In the genomic region with DNA sequence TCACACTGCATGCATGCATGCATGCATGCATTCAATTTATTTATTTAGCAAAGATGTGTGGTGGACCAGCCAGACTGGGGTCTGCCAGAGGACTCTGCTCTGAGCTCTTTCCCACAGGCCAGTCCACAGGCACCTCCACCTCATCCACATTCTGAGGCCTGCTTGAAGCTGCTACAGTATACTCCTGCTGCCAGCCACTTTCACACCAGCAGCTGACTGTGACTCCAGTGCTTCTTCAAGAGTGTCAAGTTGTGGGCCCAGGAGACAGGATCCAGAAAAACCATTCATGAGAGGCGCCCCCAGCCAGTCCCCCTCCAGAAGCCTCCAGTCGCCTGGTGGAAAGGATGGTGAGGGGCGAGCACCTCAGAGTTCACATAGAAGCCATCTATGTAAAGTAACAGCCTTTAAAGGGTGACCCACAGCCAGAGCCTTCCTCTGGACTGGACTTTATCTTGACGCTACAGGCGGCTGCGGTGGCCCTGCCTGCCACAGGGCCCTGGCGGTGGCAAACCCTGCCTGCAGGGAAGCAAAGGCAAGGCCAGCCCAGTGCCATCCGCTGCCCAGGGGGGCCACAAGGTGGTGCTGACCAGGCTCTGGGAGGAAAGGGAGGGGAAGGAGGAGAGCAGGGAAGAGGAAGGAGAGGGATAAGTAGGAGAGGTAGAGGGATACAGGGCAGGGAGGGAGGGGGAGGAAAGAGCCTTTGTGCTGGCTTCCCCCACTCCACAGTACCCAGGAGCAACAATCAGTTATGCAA, we compare ENCODE assay signal across 14 cellular contexts. TPM values are rescaled to one million over a fixed set of nuclear protein-coding genes. Genes with fewer than 3 reads are reported as not detected.
DNase-seq lines count a peak whose midpoint lies in the region; ATAC-seq, FAIRE-seq and TF ChIP-seq lines count a peak whose summit lies in the region.
"Had no signal": no experiment of that assay in that cellular context is flagged by ENCODE, and none has a peak within 500 bp of the region (broad histone marks: within the 10 kb centered on the region; RNA-seq: fewer than 3 reads in every experiment).

No MANE protein-coding gene starts in this region.

- POLR2A ChIA-PET in K562 (lab: Yijun Ruan, JAX): interaction anchor here (0.6 to 1.7 kb wide), 4 partner anchors 10 to 431 kb away, joined by 3 to 7 read pairs (median 4); no protein-coding TSS in a partner anchor
- POLR2A ChIA-PET in PC-9 (lab: Charles Lee; ENCODE audit: unreplicated experiment): no interaction called here

- H3K9ac ChIP-seq in K562 (ENCODE audit: insufficient read depth in 1 of 2, low read depth in 2 of 2, low read length in 2 of 2): peak overlapping the region; percentile 72 to 86; a peak in 3 of 4 replicates

- peak overlapping the region; percentile 91 for H3K27ac ChIP-seq in K562 (ENCODE audit: extremely low read depth, low read depth, low read length)
- H3K27ac ChIP-seq in PC-9: no peak overlapping the region
- no peak overlapping the region for H3K27ac ChIP-seq in uterus
- H3K27ac ChIP-seq: transverse colon had no signal

- TF ChIP-seq POLR2A in K562 (conservative IDR thresholded peaks at IDR 0.05) (no peak), uterus (IDR thresholded peaks at IDR 0.05) (no peak)

- H3K9me3 ChIP-seq in K562 (replicated peaks; ENCODE audit: control insufficient read depth, insufficient read depth, low read depth, low read length): no peaks in the 10 kb centered on the region
- no peaks in the 10 kb centered on the region for H3K9me3 ChIP-seq in PC-9 (ENCODE audit: insufficient read depth, low read depth)
- no peaks in the 10 kb centered on the region for H3K9me3 ChIP-seq in uterus
- H3K9me3 ChIP-seq: transverse colon had no signal

- no peak overlapping the region for H3K4me3 ChIP-seq in K562
- H3K4me3 ChIP-seq in PC-9: no peak overlapping the region
- no peak overlapping the region for H3K4me3 ChIP-seq in uterus
- H3K4me3 ChIP-seq: transverse colon had no signal

- TF ChIP-seq CTCF in K562 (IDR thresholded peaks at IDR 0.05 in 2 of 3, conservative IDR thresholded peaks at IDR 0.05 in 1 of 3; ENCODE audit: insufficient read depth in 2 of 3, low read depth in 1 of 3, low read length in 3 of 3) (peak; percentile 30 to 45 (median 37); a peak in 4 of 6 replicates), PC-9 (conservative IDR thresholded peaks at IDR 0.05) (no peak), uterus (IDR thresholded peaks at IDR 0.05) (no peak)

- peak; percentile 13; the same call in 1 of the 2 replicates for TF ChIP-seq EP300 in K562 (IDR thresholded peaks at IDR 0.05; ENCODE audit: low read length)

- BruUV-seq in K562 (replicated peaks; lab: Mats Ljungman, UMichigan) (no TSS peak), PC-9 (replicated peaks; lab: Mats Ljungman, UMichigan) (no TSS peak)

- H3F3A ChIP-seq in PC-9 (ENCODE audit: insufficient read depth, low read depth): no peaks in the 10 kb centered on the region

- no peak for DNase-seq in Right ventricle myocardium inferior (ENCODE audit: missing footprints)
- DNase-seq in cardiac septum (ENCODE audit: low spot score): no peak
- peak; percentile 62 to 85 (median 74) for DNase-seq in K562 (ENCODE audit: extremely low read depth in 1 of 4, low spot score in 3 of 4)
- no peak for DNase-seq in left lobe of liver (ENCODE audit: low spot score)
- no peak for DNase-seq in PC-9
- DNase-seq in posterior vena cava (ENCODE audit: low spot score): no peak
- DNase-seq in NCI-H510A (lab: John Stamatoyannopoulos, UW): no peak
- no peak for DNase-seq in uterus
- DNase-seq: activated CD4-positive, alpha-beta T cell treated with anti-CD3 and anti-CD28 coated beads for 1 hour; DMS53; hippocampal formation; SIG-M5; transverse colon had no signal

- H3K27me3 ChIP-seq in K562 (ENCODE audit: control insufficient read depth in 2 of 2, insufficient read depth in 2 of 2, low read length in 2 of 2) (no peaks in the 10 kb centered on the region), PC-9 (ENCODE audit: insufficient read depth, low read depth) (no peaks in the 10 kb centered on the region), uterus (no peaks in the 10 kb centered on the region)
- H3K27me3 ChIP-seq: transverse colon had no signal

- peaks cover 4% of the 10 kb centered on the region for H3K9me1 ChIP-seq in K562 (ENCODE audit: control insufficient read depth, insufficient read depth, low read length)

- FAIRE-seq in K562 (lab: Jason Lieb, UNC): peak; percentile 65
- FAIRE-seq: H54 had no signal

- H3K79me2 ChIP-seq in K562 (ENCODE audit: control insufficient read depth, insufficient read depth, low read length): peaks cover 98% of the 10 kb centered on the region
- H3K79me2 ChIP-seq in PC-9 (ENCODE audit: low read depth): no peaks in the 10 kb centered on the region

- WGBS in K562 (ENCODE audit: insufficient coverage, low coverage, missing lambda C conversion rate): 2% methylated on average over 8 of the region's 8 CpGs

- peaks cover 53 to 73% of the 10 kb centered on the region in 2 experiments for H3K4me1 ChIP-seq in K562 (replicated peaks in 1 of 2; ENCODE audit: control insufficient read depth in 2 of 2, insufficient read depth in 2 of 2, low read length in 2 of 2)
- H3K4me1 ChIP-seq in PC-9 (replicated peaks; ENCODE audit: insufficient read depth): peaks cover 10% of the 10 kb centered on the region
- peaks cover 12 to 13% of the 10 kb centered on the region in 2 donors for H3K4me1 ChIP-seq in uterus

- intact Hi-C loops in Right ventricle myocardium inferior (cut with DNase I): loop anchor here (2.0 kb wide), 1 partner anchor 17 kb away; no protein-coding TSS in a partner anchor
- intact Hi-C loops in cardiac septum (cut with DNase I): no loop called here
- intact Hi-C loops in K562 (cut with micrococcal nuclease): no loop called here
- intact Hi-C loops in PC-9 (cut with micrococcal nuclease; ENCODE audit: unreplicated experiment): no loop called here
- intact Hi-C loops in posterior vena cava (cut with DNase I): no loop called here
- intact Hi-C loops in uterus (cut with DNase I; ENCODE audit: low total_unique reads): no loop called here

- H2AFZ ChIP-seq in K562 (ENCODE audit: low read depth, low read length) (no peak overlapping the region), PC-9 (no peak overlapping the region)

- in situ Hi-C loops in K562 (cut with MboI): no loop called here

- ATAC-seq in Right ventricle myocardium inferior: peak; percentile 38
- ATAC-seq in K562: peak; percentile 74
- peak; percentile 18 for ATAC-seq in left lobe of liver

- no peaks in the 10 kb centered on the region for H3K9me2 ChIP-seq in PC-9 (ENCODE audit: insufficient read depth)

- H3K36me3 ChIP-seq in K562 (ENCODE audit: control insufficient read depth, insufficient read depth, low read length) (peaks cover 51% of the 10 kb centered on the region; the same call in 2 of the 3 replicates), PC-9 (ENCODE audit: low read depth) (no peaks in the 10 kb centered on the region), uterus (no peaks in the 10 kb centered on the region)

- CTCF ChIA-PET in K562 (lab: Yijun Ruan, JAX; ENCODE audit: low intra/inter-chr PET ratio) (no interaction called here), PC-9 (lab: Charles Lee) (no interaction called here)

- H4K20me1 ChIP-seq in K562 (replicated peaks; ENCODE audit: control insufficient read depth, insufficient read depth, low read length) (peaks cover 36% of the 10 kb centered on the region), PC-9 (ENCODE audit: insufficient read depth) (no peaks in the 10 kb centered on the region)

- H3K4me2 ChIP-seq in K562 (ENCODE audit: insufficient read depth, low read length) (peak overlapping the region; percentile 81), PC-9 (no peak overlapping the region)

- peak in 1 of 2 experiments; percentile 41; a peak in 3 of 4 replicates for TF ChIP-seq RAD21 in K562 (CRISPR knock-in tag; conservative IDR thresholded peaks at IDR 0.05 in 1 of 2, IDR thresholded peaks at IDR 0.05 in 1 of 2)

TF ChIP-seq in K562, 482 proteins besides CTCF, POLR2A, EP300 and RAD21 (continues in another document):
- no peak for TF ChIP-seq MED1 (CRISPR knock-in tag; IDR thresholded peaks at IDR 0.05; ENCODE audit: borderline replicate concordance)

RNA-seq across cellular contexts. Expression of a gene that starts 30.7 kb away (rescaled TPM):
- total RNA-seq in Right ventricle myocardium inferior (53.6 TPM), cardiac septum (45.4 TPM), K562 (2014; rRNA removed) (23.8 and 36.9 TPM in 2 replicates), K562 (2014; rRNA removed; fragmentation: Illumina TruSeq; extraction: Trizol) (33.8 and 44.0 TPM in 2 replicates), K562 (2015; rRNA removed; fragmentation: Illumina TruSeq; extraction: Trizol) (39.8 and 45.1 TPM in 2 replicates), K562 (2021) (102 and 106 TPM in 2 replicates), left lobe of liver (21.7 TPM), PC-9 (2021) (26.2 and 26.5 TPM in 2 replicates), posterior vena cava (10 to 100 TPM; 41.8 to 56.1 TPM), uterus (100 to 1,000 TPM in 1 of 4 donors, 10 to 100 TPM in 3; 19.7 to 125 (median 31.4) TPM)
- total RNA-seq in K562 (2011; cell fraction: chromatin; rRNA removed; ENCODE audit: low replicate concordance): 55.7 and 82.4 TPM in 2 replicates
- 34.6 and 49.5 TPM in 2 replicates for total RNA-seq in K562 (2011; cell fraction: nucleolus; rRNA removed)
- 48.8 and 81.9 TPM in 2 replicates for total RNA-seq in K562 (2011; cell fraction: nucleoplasm; rRNA removed)
- polyA plus RNA-seq in K562 (2011; rRNA removed) (17.6 and 43.9 TPM in 2 replicates), K562 (2014; fragmentation: Illumina TruSeq; extraction: Trizol) (107 and 108 TPM in 2 replicates), K562 (2014; fragmentation: Nextera tagmentation; extraction: Ambion mirVana) (1 to 10 TPM; 8.7 TPM), K562 (2014; rRNA removed) (51.4 and 68.8 TPM in 2 replicates)
- 18.4 and 40.7 TPM in 2 replicates for polyA plus RNA-seq in K562 (2011; cell fraction: cytosol; rRNA removed)
- 39.0 and 40.4 TPM in 2 replicates for polyA plus RNA-seq in K562 (2011; cell fraction: nucleus; rRNA removed)
- 79.9 and 107 TPM in 2 replicates for polyA plus RNA-seq in K562 (2012)
- polyA minus RNA-seq in K562 (2011; rRNA and poly(A)+ RNA removed): 13.2 and 17.4 TPM in 2 replicates
- 21.6 and 33.8 TPM in 2 replicates for polyA minus RNA-seq in K562 (2011; cell fraction: cytosol; rRNA and poly(A)+ RNA removed)
- polyA minus RNA-seq in K562 (2011; cell fraction: nucleus; rRNA and poly(A)+ RNA removed): 9.7 and 14.1 TPM in 2 replicates

Comparison
In these comparisons a context has a peak if more than half of its experiments do, and no peak if none do; other contexts are left out.
1. ATAC-seq: peak in every context shown above with its lines; median percentile 74 in K562; 38 in Right ventricle myocardium inferior; 18 in left lobe of liver.
2. DNase-seq: peak in K562 (4 of 4); none in Right ventricle myocardium inferior (single experiment), cardiac septum (single experiment), left lobe of liver (single experiment), PC-9 (0 of 2), posterior vena cava (single experiment), NCI-H510A (single experiment) and uterus (0 of 2).
3. CTCF ChIP-seq: peak in K562 (3 of 3); none in PC-9 (single experiment) and uterus (0 of 4).